ENCODE assay signal across 8 cellular contexts in the genomic region with DNA sequence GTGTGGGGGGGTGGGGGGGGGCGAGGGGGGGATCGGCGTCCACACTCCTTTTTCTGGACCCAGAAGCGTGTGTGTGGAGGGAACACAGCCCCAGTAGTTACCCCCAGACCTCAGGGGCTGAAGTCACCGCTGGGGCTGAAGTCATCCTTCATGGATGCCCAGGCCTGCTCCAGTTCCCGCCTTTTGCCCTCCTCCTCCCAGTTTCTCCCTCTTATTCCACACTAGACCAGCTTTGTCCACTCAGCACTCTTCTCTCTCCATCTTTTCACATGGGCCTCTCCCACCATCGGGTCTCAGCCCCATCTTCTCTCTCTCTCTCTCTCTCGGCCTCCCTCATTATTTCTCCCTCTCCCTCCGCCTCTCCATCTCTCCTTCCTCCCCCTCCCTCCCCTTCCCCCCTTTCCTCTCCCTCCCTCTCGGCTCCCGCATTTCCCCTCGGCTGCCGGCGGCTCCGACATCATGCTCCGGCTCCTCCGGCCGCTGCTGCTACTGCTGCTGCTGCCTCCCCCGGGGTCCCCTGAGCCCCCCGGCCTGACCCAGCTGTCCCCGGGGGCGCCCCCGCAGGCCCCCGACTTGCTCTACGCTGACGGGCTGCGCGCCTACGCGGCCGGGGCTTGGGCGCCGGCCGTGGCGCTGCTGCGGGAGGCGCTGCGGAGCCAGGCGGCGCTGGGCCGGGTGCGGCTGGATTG. TPM values are rescaled to one million over a fixed set of nuclear protein-coding genes. Genes with fewer than 3 reads are reported as not detected.
A peak's percentile ranks its signal among the peaks of the same experiment; 100 is the strongest.
DNase-seq lines count a peak whose midpoint lies in the region; ATAC-seq, FAIRE-seq and TF ChIP-seq lines count a peak whose summit lies in the region.

A gene with protein sequence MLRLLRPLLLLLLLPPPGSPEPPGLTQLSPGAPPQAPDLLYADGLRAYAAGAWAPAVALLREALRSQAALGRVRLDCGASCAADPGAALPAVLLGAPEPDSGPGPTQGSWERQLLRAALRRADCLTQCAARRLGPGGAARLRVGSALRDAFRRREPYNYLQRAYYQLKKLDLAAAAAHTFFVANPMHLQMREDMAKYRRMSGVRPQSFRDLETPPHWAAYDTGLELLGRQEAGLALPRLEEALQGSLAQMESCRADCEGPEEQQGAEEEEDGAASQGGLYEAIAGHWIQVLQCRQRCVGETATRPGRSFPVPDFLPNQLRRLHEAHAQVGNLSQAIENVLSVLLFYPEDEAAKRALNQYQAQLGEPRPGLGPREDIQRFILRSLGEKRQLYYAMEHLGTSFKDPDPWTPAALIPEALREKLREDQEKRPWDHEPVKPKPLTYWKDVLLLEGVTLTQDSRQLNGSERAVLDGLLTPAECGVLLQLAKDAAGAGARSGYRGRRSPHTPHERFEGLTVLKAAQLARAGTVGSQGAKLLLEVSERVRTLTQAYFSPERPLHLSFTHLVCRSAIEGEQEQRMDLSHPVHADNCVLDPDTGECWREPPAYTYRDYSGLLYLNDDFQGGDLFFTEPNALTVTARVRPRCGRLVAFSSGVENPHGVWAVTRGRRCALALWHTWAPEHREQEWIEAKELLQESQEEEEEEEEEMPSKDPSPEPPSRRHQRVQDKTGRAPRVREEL (plus strand): TSS at position 426 of the 689 bp plus-strand sequence. CDS start 34 bp downstream, at position 460.

- H3K4me3 ChIP-seq in AG04450 (ENCODE audit: low read depth, low read length): peak within 1 kb of the TSS; percentile 91
- peak within 1 kb of the TSS; percentile 57 to 72 for H3K4me3 ChIP-seq in left lung

- CTCF ChIA-PET in AG04450 (lab: Charles Lee): interaction anchor here (0.6 to 11.8 kb wide), 6 partner anchors 15 to 290 kb away, joined by 3 to 165 read pairs (median 4); a partner anchor contains a TSS

- H3K27ac Mint-ChIP-seq in dendritic cell treated with granulocyte-macrophage colony-stimulating factor and Interleukin-4, amounts not matched to agents 40 ng/mL and 50 ng/mL, for 4 days: peak within 1 kb of the TSS; percentile 37
- peak within 1 kb of the TSS; percentile 89 to 90 for H3K27ac Mint-ChIP-seq in stimulated activated naive CD8-positive, alpha-beta T cell treated with anti-CD3 and anti-CD28 coated beads, Interleukin-15, amount 100 ng/mL, for 72 hours

- ATAC-seq in left lung: peak; percentile 4
- peak; percentile 53 for ATAC-seq in stimulated activated naive CD8-positive, alpha-beta T cell treated with anti-CD3 and anti-CD28 coated beads, Interleukin-15, amount 100 ng/mL, for 72 hours
- ATAC-seq in GM18517 (IDR thresholded peaks at IDR 0.05; ENCODE audit: unreplicated experiment): no peak
- no peak for ATAC-seq in GM19452 (IDR thresholded peaks at IDR 0.05; ENCODE audit: unreplicated experiment)

- peak; percentile 33; the same call in 1 of the 2 replicates for TF ChIP-seq POLR2A in H54 (IDR thresholded peaks at IDR 0.05; ENCODE audit: low read depth, low read length)

- TF ChIP-seq CTCF in AG04450 (IDR thresholded peaks at IDR 0.05; ENCODE audit: low read depth, low read length) (no peak), left lung (IDR thresholded peaks at IDR 0.05) (no peak)

- H3K4me1 ChIP-seq in left lung: peaks cover 9 to 34% of the 10 kb centered on the region in 2 donors

- peaks cover 15% of the 10 kb centered on the region for H3K36me3 Mint-ChIP-seq in dendritic cell treated with granulocyte-macrophage colony-stimulating factor and Interleukin-4, amounts not matched to agents 40 ng/mL and 50 ng/mL, for 4 days (ENCODE audit: low read depth)

- POLR2A ChIA-PET in AG04450 (lab: Yijun Ruan, JAX): interaction anchor here (0.5 to 3.6 kb wide), 11 partner anchors 13 to 294 kb away, joined by 3 to 26 read pairs (median 4); a partner anchor contains a TSS

- H3K27me3 Mint-ChIP-seq in dendritic cell treated with granulocyte-macrophage colony-stimulating factor and Interleukin-4, amounts not matched to agents 40 ng/mL and 50 ng/mL, for 4 days: peaks cover 65% of the 10 kb centered on the region
- peaks cover 90% of the 10 kb centered on the region for H3K27me3 Mint-ChIP-seq in stimulated activated naive CD8-positive, alpha-beta T cell treated with anti-CD3 and anti-CD28 coated beads, Interleukin-15, amount 100 ng/mL, for 72 hours

- FAIRE-seq in H54 (lab: Jason Lieb, UNC) (no peak), RCC 7860 (lab: Jason Lieb, UNC) (no peak)

- DNase-seq in AG04450 (ENCODE audit: low read depth, low spot score) (no peak), H54 (ENCODE audit: insufficient read length, low spot score) (peak; percentile 77), RCC 7860 (ENCODE audit: low spot score) (peak; percentile 53), left lung (no peak)
- no peak for DNase-seq in stimulated activated naive CD8-positive, alpha-beta T cell treated with anti-CD3 and anti-CD28 coated beads, Interleukin-15, amount 100 ng/mL, for 72 hours

- no peaks in the 10 kb centered on the region for H3K27me3 ChIP-seq in AG04450 (ENCODE audit: control insufficient read depth, insufficient read depth, low read length)
- peaks cover 0 to 75% of the 10 kb centered on the region in 2 donors for H3K27me3 ChIP-seq in left lung

- H3K4me1 Mint-ChIP-seq in dendritic cell treated with granulocyte-macrophage colony-stimulating factor and Interleukin-4, amounts not matched to agents 40 ng/mL and 50 ng/mL, for 4 days (ENCODE audit: low read depth): peaks cover 47% of the 10 kb centered on the region
- H3K4me1 Mint-ChIP-seq in stimulated activated naive CD8-positive, alpha-beta T cell treated with anti-CD3 and anti-CD28 coated beads, Interleukin-15, amount 100 ng/mL, for 72 hours: peaks cover 34% of the 10 kb centered on the region

- H3K9me3 ChIP-seq in AG04450 (ENCODE audit: control insufficient read depth, insufficient read depth, low read length) (no peaks in the 10 kb centered on the region; the same call in 1 of the 2 replicates), left lung (no peaks in the 10 kb centered on the region)

- peak within 1 kb of the TSS; percentile 82 for H3K27ac ChIP-seq in AG04450 (ENCODE audit: low read depth, low read length)
- H3K27ac ChIP-seq in left lung: peak within 1 kb of the TSS; percentile 37 to 70

- no peaks in the 10 kb centered on the region for H3K36me3 ChIP-seq in left lung

- H3K9me3 Mint-ChIP-seq in dendritic cell treated with granulocyte-macrophage colony-stimulating factor and Interleukin-4, amounts not matched to agents 40 ng/mL and 50 ng/mL, for 4 days: no peaks in the 10 kb centered on the region
- H3K9me3 Mint-ChIP-seq in stimulated activated naive CD8-positive, alpha-beta T cell treated with anti-CD3 and anti-CD28 coated beads, Interleukin-15, amount 100 ng/mL, for 72 hours: no peaks in the 10 kb centered on the region

- intact Hi-C loops in dendritic cell treated with granulocyte-macrophage colony-stimulating factor and Interleukin-4, amounts not matched to agents 40 ng/mL and 50 ng/mL, for 4 days (cut with micrococcal nuclease): loop anchor here (5.0 kb wide), 3 partner anchors 91 to 211 kb away; a partner anchor contains a TSS
- intact Hi-C loops in left lung (cut with DNase I): no loop called here

- H3K4me3 Mint-ChIP-seq in dendritic cell treated with granulocyte-macrophage colony-stimulating factor and Interleukin-4, amounts not matched to agents 40 ng/mL and 50 ng/mL, for 4 days: peak within 1 kb of the TSS; percentile 73
- H3K4me3 Mint-ChIP-seq in stimulated activated naive CD8-positive, alpha-beta T cell treated with anti-CD3 and anti-CD28 coated beads, Interleukin-15, amount 100 ng/mL, for 72 hours: peak within 1 kb of the TSS; percentile 91 to 93

RNA-seq across cellular contexts. Expression of the gene that starts here (rescaled TPM):
- polyA plus RNA-seq in AG04450 (2011; rRNA removed): 45.5 and 65.3 TPM in 2 replicates
- 29.9 and 33.6 TPM in 2 replicates for polyA minus RNA-seq in AG04450 (2011; rRNA and poly(A)+ RNA removed)
- total RNA-seq in left lung: 10 to 100 TPM; 18.2 to 33.6 TPM

Comparison
In these comparisons a context has a peak if more than half of its experiments do, and no peak if none do; other contexts are left out.
1. DNase-seq: peak in H54 (single experiment) and RCC 7860 (single experiment); none in AG04450 (single experiment), left lung (0 of 2) and stimulated activated naive CD8-positive, alpha-beta T cell treated with anti-CD3 and anti-CD28 coated beads, Interleukin-15, amount 100 ng/mL, for 72 hours (0 of 2).
2. ATAC-seq: peak in left lung (single experiment) and stimulated activated naive CD8-positive, alpha-beta T cell treated with anti-CD3 and anti-CD28 coated beads, Interleukin-15, amount 100 ng/mL, for 72 hours (single experiment); none in GM18517 (single experiment) and GM19452 (single experiment).